ENCODE assay signal across 8 cellular contexts in the genomic region with DNA sequence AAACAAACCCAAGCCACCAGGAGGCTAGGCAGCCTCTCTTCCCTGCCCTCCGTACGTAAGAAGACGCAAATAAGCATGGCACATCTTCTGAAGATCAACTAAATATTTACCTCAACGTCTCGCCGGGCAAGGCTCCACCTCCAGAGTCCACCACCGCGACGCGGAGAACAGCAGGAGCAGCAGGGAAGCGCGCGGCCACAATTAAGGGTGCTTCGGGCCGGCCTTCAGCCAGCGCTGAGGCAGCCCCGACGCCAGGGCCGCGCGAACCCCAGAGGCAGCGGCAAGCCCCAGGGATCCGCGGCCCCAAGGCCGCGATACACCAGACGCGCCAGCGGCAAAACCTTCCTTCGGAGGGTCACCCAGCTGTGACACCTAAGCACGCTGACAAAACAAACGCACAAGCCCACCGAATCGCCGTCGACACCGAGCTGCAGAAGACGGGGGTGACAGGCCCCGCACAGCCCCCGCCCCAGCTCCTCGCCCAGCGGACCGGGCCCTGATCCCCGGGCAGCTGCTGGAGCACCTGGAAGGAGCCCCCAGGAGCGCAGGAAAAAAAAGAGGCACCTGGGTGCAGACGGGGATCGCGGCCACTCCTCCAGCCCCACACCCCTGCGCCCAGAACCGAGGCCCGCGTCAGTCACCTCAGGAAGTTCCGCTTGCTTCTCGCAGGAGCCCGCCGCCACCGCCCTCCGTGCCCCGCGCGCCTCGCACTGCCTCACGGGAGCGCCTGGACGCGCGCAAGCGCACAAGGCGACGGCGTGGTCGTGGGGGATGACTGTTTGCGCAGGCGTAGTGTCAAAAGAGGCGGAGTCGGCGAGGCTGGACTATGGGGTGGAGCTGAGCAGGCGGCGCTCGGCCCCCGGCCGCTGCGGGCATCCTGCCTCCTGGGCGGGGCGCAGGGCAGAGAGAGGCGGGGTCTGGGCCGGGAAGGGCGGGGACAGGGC. TPM values are rescaled to one million over a fixed set of nuclear protein-coding genes. Genes with fewer than 3 reads are reported as not detected.
DNase-seq lines count a peak whose midpoint lies in the region; ATAC-seq lines count a peak whose summit lies in the region.

A gene with protein sequence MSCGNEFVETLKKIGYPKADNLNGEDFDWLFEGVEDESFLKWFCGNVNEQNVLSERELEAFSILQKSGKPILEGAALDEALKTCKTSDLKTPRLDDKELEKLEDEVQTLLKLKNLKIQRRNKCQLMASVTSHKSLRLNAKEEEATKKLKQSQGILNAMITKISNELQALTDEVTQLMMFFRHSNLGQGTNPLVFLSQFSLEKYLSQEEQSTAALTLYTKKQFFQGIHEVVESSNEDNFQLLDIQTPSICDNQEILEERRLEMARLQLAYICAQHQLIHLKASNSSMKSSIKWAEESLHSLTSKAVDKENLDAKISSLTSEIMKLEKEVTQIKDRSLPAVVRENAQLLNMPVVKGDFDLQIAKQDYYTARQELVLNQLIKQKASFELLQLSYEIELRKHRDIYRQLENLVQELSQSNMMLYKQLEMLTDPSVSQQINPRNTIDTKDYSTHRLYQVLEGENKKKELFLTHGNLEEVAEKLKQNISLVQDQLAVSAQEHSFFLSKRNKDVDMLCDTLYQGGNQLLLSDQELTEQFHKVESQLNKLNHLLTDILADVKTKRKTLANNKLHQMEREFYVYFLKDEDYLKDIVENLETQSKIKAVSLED (minus strand): TSS at position 712 of the 944 bp plus-strand sequence. CDS start 1,175 bp downstream, outside the sequence.
A gene (minus strand): TSS at position 712 of the 944 bp plus-strand sequence. CDS start 12,890 bp downstream, outside the sequence.

- ATAC-seq in GM21529 (IDR thresholded peaks at IDR 0.05; ENCODE audit: unreplicated experiment): peak; percentile 86

- H3K9me3 ChIP-seq in esophagus (ENCODE audit: control insufficient read depth in 2 of 2, insufficient read depth in 1 of 2, low read depth in 1 of 2, low read length in 1 of 2): no peaks in the 10 kb centered on the region
- H3K9me3 ChIP-seq in muscle layer of duodenum (ENCODE audit: control insufficient read depth in 1 of 2, low read length in 2 of 2): no peaks in the 10 kb centered on the region

- H3K4me3 Mint-ChIP-seq in IgD-negative memory B cell: peak within 1 kb of the TSS; percentile 91 to 96 (median 94)

- no peaks in the 10 kb centered on the region for H3K9me3 Mint-ChIP-seq in IgD-negative memory B cell

- peaks cover 29 to 48% (median 43%) of the 10 kb centered on the region in 3 donors for H3K4me1 Mint-ChIP-seq in IgD-negative memory B cell

- peaks cover 0 to under 1% of the 10 kb centered on the region in 2 donors for H3K36me3 ChIP-seq in esophagus (ENCODE audit: control insufficient read depth in 2 of 2, insufficient read depth in 2 of 2, low read length in 1 of 2)
- H3K36me3 ChIP-seq in muscle layer of duodenum (ENCODE audit: control insufficient read depth in 1 of 2, insufficient read depth in 2 of 2, low read length in 2 of 2): peaks cover under 1 to 8% of the 10 kb centered on the region in 2 donors

- peak within 1 kb of the TSS; percentile 69 to 92 (median 89) for H3K27ac Mint-ChIP-seq in IgD-negative memory B cell

- H3K27me3 Mint-ChIP-seq in IgD-negative memory B cell: no peaks in the 10 kb centered on the region

- H3K36me3 Mint-ChIP-seq in IgD-negative memory B cell: peaks cover 7% of the 10 kb centered on the region

- H3K27ac ChIP-seq in esophagus (ENCODE audit: low read depth in 2 of 2, low read length in 1 of 2) (peak within 1 kb of the TSS; percentile 85 to 93), muscle layer of duodenum (ENCODE audit: low read length) (peak within 1 kb of the TSS; percentile 52)

- H3K27me3 ChIP-seq in esophagus (ENCODE audit: control insufficient read depth in 1 of 2, insufficient read depth in 2 of 2, low read length in 2 of 2) (no peaks in the 10 kb centered on the region), muscle layer of duodenum (ENCODE audit: low read depth, low read length) (no peaks in the 10 kb centered on the region)

- H3K4me1 ChIP-seq in esophagus (ENCODE audit: control insufficient read depth in 2 of 2, insufficient read depth in 2 of 2, low read length in 1 of 2) (peaks cover 0 to 7% of the 10 kb centered on the region in 2 donors), muscle layer of duodenum (ENCODE audit: control insufficient read depth in 1 of 2, insufficient read depth in 2 of 2, low read length in 2 of 2) (peaks cover 19 to 60% of the 10 kb centered on the region in 2 donors)

- DNase-seq in DMS114 treated with DMSO at 0.1 percent for 48 hours (lab: John Stamatoyannopoulos, UW; ENCODE audit: unreplicated experiment) (peak; percentile 88), OCI-M1 (lab: John Stamatoyannopoulos, UW) (peak; percentile 98)
- peak; percentile 99 for DNase-seq in activated T-cell treated with anti-CD3 and anti-CD28 coated beads, Interleukin-2, amount 50 U/mL, for 1 hour
- DNase-seq in stimulated activated CD8-positive, alpha-beta memory T cell treated with anti-CD3 and anti-CD28 coated beads, Interleukin-7, amount 100 ng/mL, for 24 hours (ENCODE audit: low read depth): peak; percentile 95

- peak within 1 kb of the TSS; percentile 74 to 98 for H3K4me3 ChIP-seq in esophagus (ENCODE audit: low read depth in 1 of 2, low read length in 2 of 2)
- peak within 1 kb of the TSS; percentile 85 to 92 for H3K4me3 ChIP-seq in muscle layer of duodenum (ENCODE audit: low read depth in 1 of 2, low read length in 2 of 2)

- 0 to 1% methylated on average over 83 to 88 of the region's 88 CpGs for WGBS in esophagus, 2 donors

RNA-seq across cellular contexts. Expression of the first gene that starts in this region (rescaled TPM):
- 21.7 TPM for polyA plus RNA-seq in IgD-negative memory B cell
- 1 to 10 TPM; 5.0 to 8.1 TPM for polyA plus RNA-seq in esophagus

RNA-seq across cellular contexts. Expression of the second gene that starts in this region (rescaled TPM):
- polyA plus RNA-seq in IgD-negative memory B cell: 0.09 TPM
- polyA plus RNA-seq in esophagus: under 1 TPM; 0.59 to 0.81 TPM

Comparison
In these comparisons a context has a peak if more than half of its experiments do, and no peak if none do; other contexts are left out.
1. Peak in every context shown above with its lines: DNase-seq, ATAC-seq, H3K4me3 ChIP-seq and H3K27ac ChIP-seq.